19 cellular contexts compared by ENCODE assay signal in genomic region chr5:109971968-109972367, GRCh38.
"Had no signal": no experiment of that assay in that cellular context is flagged by ENCODE, and none has a peak within 500 bp of the region (broad histone marks: within the 10 kb centered on the region; RNA-seq: fewer than 3 reads in every experiment).

No MANE protein-coding gene starts in this region.

- DNase-seq: Kasumi-1, MM.1S, NCI-H1092 treated with DMSO at 0.1 percent for 48 hours, NCI-H1436, NCI-H187, NCI-H2029, NCI-H2081 treated with DMSO at 0.1 percent for 48 hours, NCI-H2171, NCI-H226, NCI-H446, NCI-H510A, NCI-H524 treated with DMSO at 0.1 percent for 48 hours, NCI-H69, NCI-H774, Right ventricle myocardium superior, RPMI8226, SIG-M5 had no signal

- H3K36me3 Mint-ChIP-seq: IgD-negative memory B cell had no signal

- H3K4me1 Mint-ChIP-seq: IgD-negative memory B cell had no signal

- H3K27ac Mint-ChIP-seq: IgD-negative memory B cell had no signal

- H3K4me3 Mint-ChIP-seq: IgD-negative memory B cell had no signal

- H3K9me3 Mint-ChIP-seq: IgD-negative memory B cell had no signal

- ATAC-seq: K562 had no signal
